Comparison of ENCODE assay signal across 9 cellular contexts in the genomic region with DNA sequence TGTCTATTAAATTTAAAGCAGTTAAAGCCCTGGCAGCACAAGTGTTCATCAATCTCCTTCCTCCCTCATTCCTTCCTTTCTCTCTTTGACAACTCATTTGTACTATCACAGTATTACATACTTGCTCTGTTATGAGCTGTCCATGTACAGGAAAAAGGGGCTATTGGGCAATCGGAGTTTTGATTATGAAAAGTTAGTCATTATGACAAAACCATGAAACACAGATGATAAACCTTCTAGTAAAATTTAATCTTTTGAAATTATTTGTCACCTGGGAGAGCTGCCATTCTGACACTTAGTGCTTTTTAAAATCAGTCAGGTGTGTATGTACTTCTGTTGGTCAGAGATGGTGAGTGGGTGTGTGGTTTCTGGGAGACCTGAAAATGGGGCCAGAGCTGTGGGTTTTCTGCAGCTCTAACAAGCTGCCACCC. TPM values are rescaled to one million over a fixed set of nuclear protein-coding genes. Genes with fewer than 3 reads are reported as not detected.
DNase-seq lines count a peak whose midpoint lies in the region; ATAC-seq and TF ChIP-seq lines count a peak whose summit lies in the region.
"Had no signal": no experiment of that assay in that cellular context is flagged by ENCODE, and none has a peak within 500 bp of the region (broad histone marks: within the 10 kb centered on the region; RNA-seq: fewer than 3 reads in every experiment).

No MANE protein-coding gene starts in this region.

- no peak overlapping the region for H3K9ac ChIP-seq in smooth muscle cell (ENCODE audit: low read depth)

- peaks cover 96% of the 10 kb centered on the region for H4K20me1 ChIP-seq in smooth muscle cell (ENCODE audit: low read depth)

- peak overlapping the region; percentile 29 for H3K4me2 ChIP-seq in smooth muscle cell

- TF ChIP-seq CTCF in fibroblast of pulmonary artery (IDR thresholded peaks at IDR 0.05; ENCODE audit: low read length, missing control alignments) (no peak), smooth muscle cell (IDR thresholded peaks at IDR 0.05; ENCODE audit: borderline replicate concordance, insufficient read depth, poor library complexity, severe bottlenecking) (no peak)

- H3K36me3 ChIP-seq in smooth muscle cell (ENCODE audit: low read depth): no peaks in the 10 kb centered on the region
- H3K36me3 ChIP-seq: transverse colon had no signal

- H3K79me2 ChIP-seq in smooth muscle cell (ENCODE audit: low read depth): peaks cover 95% of the 10 kb centered on the region

- 47% methylated on average over 1 of the region's 1 CpG for WGBS in smooth muscle cell (ENCODE audit: low lambda C conversion rate)

- H2AFZ ChIP-seq in smooth muscle cell (ENCODE audit: low read depth): no peak overlapping the region

- peaks cover 8% of the 10 kb centered on the region for H3F3A ChIP-seq in smooth muscle cell (ENCODE audit: low read depth)

- in situ Hi-C loops in KBM-7 (cut with MboI; ENCODE audit: low pct_unique_long_range_greater_than_20kb, low sequenced_read_pairs): no loop called here

- H3K4me3 ChIP-seq in fibroblast of pulmonary artery (replicated peaks; ENCODE audit: low read depth, low read length) (no peak overlapping the region), smooth muscle cell (no peak overlapping the region)
- H3K4me3 ChIP-seq: transverse colon had no signal

- H3K4me1 ChIP-seq in smooth muscle cell (ENCODE audit: low read depth): peaks cover 13% of the 10 kb centered on the region

- peak overlapping the region; percentile 39 for H3K27ac ChIP-seq in smooth muscle cell (ENCODE audit: low read depth)

- peak; percentile 91 for DNase-seq in RKO (ENCODE audit: low spot score)
- peak; percentile 85 for DNase-seq in fibroblast of pulmonary artery (ENCODE audit: low read depth)
- no peak for DNase-seq in smooth muscle cell (lab: John Stamatoyannopoulos, UW; ENCODE audit: unreplicated experiment)
- DNase-seq in KBM-7: no peak
- DNase-seq in UCSD-AML1 (lab: John Stamatoyannopoulos, UW; ENCODE audit: unreplicated experiment): no peak
- DNase-seq: transverse colon had no signal

- no peaks in the 10 kb centered on the region for H3K9me3 ChIP-seq in smooth muscle cell (replicated peaks; ENCODE audit: low read depth)
- H3K9me3 ChIP-seq: transverse colon had no signal

- ATAC-seq in GM19452 (IDR thresholded peaks at IDR 0.05; ENCODE audit: unreplicated experiment) (peak; percentile 62), HG02642 (IDR thresholded peaks at IDR 0.05; ENCODE audit: poor library complexity, unreplicated experiment) (no peak), GM18873 (IDR thresholded peaks at IDR 0.05; ENCODE audit: low FRiP score, unreplicated experiment) (no peak)

- no peaks in the 10 kb centered on the region for H3K27me3 ChIP-seq in smooth muscle cell (ENCODE audit: low read depth)
- H3K27me3 ChIP-seq: transverse colon had no signal

RNA-seq across cellular contexts. Expression of a gene that starts 39.4 kb away (rescaled TPM):
- 90.9 and 107 TPM in 2 replicates for total RNA-seq in smooth muscle cell
- 68.9 and 76.9 TPM in 2 replicates for polyA plus RNA-seq in smooth muscle cell

Comparison
In these comparisons a context has a peak if more than half of its experiments do, and no peak if none do; other contexts are left out.
1. DNase-seq: peak in RKO (single experiment) and fibroblast of pulmonary artery (single experiment); none in smooth muscle cell (single experiment), KBM-7 (single experiment) and UCSD-AML1 (single experiment).